9 cellular contexts compared by ENCODE assay signal in genomic region chr18:45688834-45689233, GRCh38. TPM values are rescaled to one million over a fixed set of nuclear protein-coding genes. Genes with fewer than 3 reads are reported as not detected.
DNase-seq lines count a peak whose midpoint lies in the region; ATAC-seq and TF ChIP-seq lines count a peak whose summit lies in the region.
"Had no signal": no experiment of that assay in that cellular context is flagged by ENCODE, and none has a peak within 500 bp of the region (broad histone marks: within the 10 kb centered on the region; RNA-seq: fewer than 3 reads in every experiment).

No MANE protein-coding gene starts in this region.

- 71 to 74% (median 72%) methylated on average over 4 of the region's 4 CpGs for WGBS in psoas muscle, 3 donors

- ATAC-seq in SK-N-SH treated with all-trans-retinoic acid at 6 μM for 48 hours = no peak
- ATAC-seq in psoas muscle = no peak
- no peak for ATAC-seq in HG03108 (IDR thresholded peaks at IDR 0.05; ENCODE audit: unreplicated experiment)
- ATAC-seq: pancreas had no signal

- intact Hi-C loops in psoas muscle (cut with DNase I) = loop anchor here in 1 of 2 donors (10.0 kb wide), 1 partner anchor 386 kb away; the partner anchor contains the start of gene PSTPIP2

- no peak for TF ChIP-seq CTCF in psoas muscle (IDR thresholded peaks at IDR 0.05)

- H3K4me1 ChIP-seq in psoas muscle = no peaks in the 10 kb centered on the region
- H3K4me1 ChIP-seq: pancreas had no signal

- no peak overlapping the region for H3K4me3 ChIP-seq in psoas muscle
- H3K4me3 ChIP-seq: pancreas had no signal

- peak; percentile 5 for DNase-seq in NCI-H1436 (lab: John Stamatoyannopoulos, UW)
- no peak for DNase-seq in NCI-H1436 treated with DMSO at 0.1 percent for 48 hours (lab: John Stamatoyannopoulos, UW)
- peak; percentile 60 to 71 for DNase-seq in activated CD4-positive, alpha-beta T cell treated with anti-CD3 and anti-CD28 coated beads, Interleukin-2, amount 50 U/mL, for 48 hours
- peak; percentile 22 for DNase-seq in germinal center (ENCODE audit: low spot score)
- DNase-seq in stimulated activated naive CD4-positive, alpha-beta T cell treated with Interleukin-2 at 50 U/mL for 16 hours (lab: John Stamatoyannopoulos, UW) = peak; percentile 16
- no peak for DNase-seq in psoas muscle
- DNase-seq: pancreas had no signal

- no peaks in the 10 kb centered on the region for H3K36me3 ChIP-seq in psoas muscle (ENCODE audit: insufficient read depth in 1 of 2, low read depth in 1 of 2)
- H3K36me3 ChIP-seq: pancreas had no signal

- no peaks in the 10 kb centered on the region for H3K9me3 ChIP-seq in psoas muscle
- H3K9me3 ChIP-seq: pancreas had no signal

- H3K27ac ChIP-seq in psoas muscle = no peak overlapping the region
- H3K27ac ChIP-seq: pancreas had no signal

- H3K27me3 ChIP-seq in psoas muscle (ENCODE audit: insufficient read depth in 3 of 3, low read length in 2 of 3) = no peaks in the 10 kb centered on the region
- H3K27me3 ChIP-seq: pancreas had no signal

TF ChIP-seq in SK-N-SH treated with all-trans-retinoic acid at 6 μM for 48 hours, 23 proteins besides CTCF, POLR2A, EP300 and RAD21:
- no peak for TF ChIP-seq PPARA (CRISPR knock-in tag; IDR thresholded peaks at IDR 0.05; ENCODE audit: borderline replicate concordance)
- no peak for TF ChIP-seq RARB (CRISPR knock-in tag; IDR thresholded peaks at IDR 0.05)
- no peak for TF ChIP-seq CSRNP3 (CRISPR knock-in tag; IDR thresholded peaks at IDR 0.05)
- TF ChIP-seq TOX (CRISPR knock-in tag; IDR thresholded peaks at IDR 0.05; ENCODE audit: borderline replicate concordance) = no peak
- no peak for TF ChIP-seq ZFP30 (CRISPR knock-in tag; IDR thresholded peaks at IDR 0.05)
- TF ChIP-seq ISL1 (CRISPR knock-in tag; IDR thresholded peaks at IDR 0.05) = no peak
- no peak for TF ChIP-seq TSHZ2 (CRISPR knock-in tag; IDR thresholded peaks at IDR 0.05)
- no peak for TF ChIP-seq CREB5 (CRISPR knock-in tag; IDR thresholded peaks at IDR 0.05; ENCODE audit: low read depth)
- no peak for TF ChIP-seq POU6F1 (CRISPR knock-in tag; IDR thresholded peaks at IDR 0.05; ENCODE audit: borderline replicate concordance, low read depth)
- TF ChIP-seq ESRRG (CRISPR knock-in tag; IDR thresholded peaks at IDR 0.05) = no peak
- no peak for TF ChIP-seq TCF4 (CRISPR knock-in tag; IDR thresholded peaks at IDR 0.05; ENCODE audit: borderline replicate concordance)
TF ChIP-seq in SK-N-SH treated with all-trans-retinoic acid at 6 μM for 48 hours: peak in this region for 0.

RNA-seq across cellular contexts. Expression of gene SLC14A1, which starts 35.1 kb away (rescaled TPM):
- 10 to 100 TPM in 1 of 4 donors, 1 to 10 TPM in 3; 1.5 to 10.9 (median 6.7) TPM for total RNA-seq in psoas muscle
- 1 to 10 TPM; 1.3 to 8.2 (median 2.6) TPM for polyA plus RNA-seq in psoas muscle

Comparison
In these comparisons a context has a peak if more than half of its experiments do, and no peak if none do; other contexts are left out.
1. DNase-seq: peak in NCI-H1436 (single experiment), activated CD4-positive, alpha-beta T cell treated with anti-CD3 and anti-CD28 coated beads, Interleukin-2, amount 50 U/mL, for 48 hours (2 of 2), germinal center (single experiment) and stimulated activated naive CD4-positive, alpha-beta T cell treated with Interleukin-2 at 50 U/mL for 16 hours (single experiment); none in NCI-H1436 treated with DMSO at 0.1 percent for 48 hours (single experiment) and psoas muscle (0 of 2).